In genomic region chr12:65556676-65557424, GRCh38 we compare ENCODE assay signal across 8 cellular contexts.
A peak's percentile ranks its signal among the peaks of the same experiment; 100 is the strongest.
DNase-seq lines count a peak whose midpoint lies in the region; ATAC-seq, FAIRE-seq and TF ChIP-seq lines count a peak whose summit lies in the region.

No MANE protein-coding gene starts in this region.

- H3K4me3 ChIP-seq in DOHH2 (ENCODE audit: low read length) (no peak overlapping the region), osteoblast (ENCODE audit: insufficient read depth, low read length) (peak overlapping the region; percentile 29), transverse colon (no peak overlapping the region)

- H3K4me2 ChIP-seq in DOHH2 (ENCODE audit: low read length) (no peak overlapping the region), osteoblast (ENCODE audit: insufficient read depth, low read length) (peak overlapping the region; percentile 41)

- 16 to 24% methylated on average over 3 to 22 of the region's 22 CpGs for WGBS in transverse colon (ENCODE audit: low coverage in 1 of 2), 2 donors

- peak overlapping the region; percentile 92 for H2AFZ ChIP-seq in osteoblast (ENCODE audit: low read length)

- no peaks in the 10 kb centered on the region for H3K79me2 ChIP-seq in DOHH2 (ENCODE audit: control insufficient read depth, low read length)
- no peaks in the 10 kb centered on the region for H3K79me2 ChIP-seq in osteoblast (ENCODE audit: insufficient read depth, low read length)

- no peak for TF ChIP-seq POLR2A in transverse colon (IDR thresholded peaks at IDR 0.05)

- H3K4me1 ChIP-seq in DOHH2 (ENCODE audit: control insufficient read depth, low read length) = no peaks in the 10 kb centered on the region
- peaks cover 38% of the 10 kb centered on the region for H3K4me1 ChIP-seq in osteoblast (ENCODE audit: insufficient read depth, low read length)
- peaks cover 0 to 3% (median 0%) of the 10 kb centered on the region in 4 donors for H3K4me1 ChIP-seq in transverse colon

- DNase-seq in RPMI8226 = peak; percentile 81
- peak; percentile 17 for DNase-seq in activated T-helper 9 cell treated with anti-CD3 and anti-CD28 coated beads, Interleukin-2, amount 50 U/mL, for 16 hours (ENCODE audit: low read depth)
- peak; percentile 33 to 68 for DNase-seq in frontal cortex (ENCODE audit: low spot score in 2 of 2)
- peak; percentile 90 for DNase-seq in osteoblast (ENCODE audit: insufficient read length, low spot score, missing footprints)
- peak; percentile 79 for DNase-seq in transverse colon

- TF ChIP-seq EP300 in Ishikawa (IDR thresholded peaks at IDR 0.05; ENCODE audit: borderline replicate concordance) (peak; percentile 39; the same call in 1 of the 2 replicates), transverse colon (IDR thresholded peaks at IDR 0.05; ENCODE audit: low read depth) (no peak)

- ATAC-seq in GM21526 (IDR thresholded peaks at IDR 0.05; ENCODE audit: low FRiP score, unreplicated experiment) = peak; percentile 95

- H4K20me1 ChIP-seq in DOHH2 (ENCODE audit: control insufficient read depth, insufficient read depth, low read depth, low read length) = no peaks in the 10 kb centered on the region
- H4K20me1 ChIP-seq in osteoblast (ENCODE audit: insufficient read depth, low read length) = no peaks in the 10 kb centered on the region

- H3K9me2 ChIP-seq in DOHH2 (replicated peaks; ENCODE audit: control insufficient read depth, low read length) = no peaks in the 10 kb centered on the region

- no peak overlapping the region for H3K27ac ChIP-seq in DOHH2 (ENCODE audit: low read depth, low read length)
- peak overlapping the region; percentile 93 for H3K27ac ChIP-seq in osteoblast (ENCODE audit: low read depth, low read length)
- no peak overlapping the region for H3K27ac ChIP-seq in transverse colon

- H3K9me3 ChIP-seq in DOHH2 (ENCODE audit: control insufficient read depth, insufficient read depth, low read length) = no peaks in the 10 kb centered on the region
- no peaks in the 10 kb centered on the region for H3K9me3 ChIP-seq in osteoblast (ENCODE audit: low read depth, low read length)
- H3K9me3 ChIP-seq in transverse colon = no peaks in the 10 kb centered on the region

- TF ChIP-seq CTCF in DOHH2 (IDR thresholded peaks at IDR 0.05; ENCODE audit: low read depth, low read length, poor library complexity, severe bottlenecking) (peak; percentile 89), osteoblast (IDR thresholded peaks at IDR 0.05; ENCODE audit: extremely low read depth, low read depth, low read length) (peak; percentile 95), transverse colon (IDR thresholded peaks at IDR 0.05) (peak; percentile 81 to 89 (median 84))

- FAIRE-seq in frontal cortex (lab: Jason Lieb, UNC) = no peak

- no peaks in the 10 kb centered on the region for H3K36me3 ChIP-seq in DOHH2 (ENCODE audit: control insufficient read depth, low read length)
- no peaks in the 10 kb centered on the region for H3K36me3 ChIP-seq in osteoblast (ENCODE audit: insufficient read depth, low read length)
- H3K36me3 ChIP-seq in transverse colon = no peaks in the 10 kb centered on the region

- no peaks in the 10 kb centered on the region for H3F3A ChIP-seq in DOHH2 (ENCODE audit: control insufficient read depth, insufficient read depth)

- H3K27me3 ChIP-seq in DOHH2 (ENCODE audit: control insufficient read depth, low read length) (peaks cover 2% of the 10 kb centered on the region; the same call in 1 of the 2 replicates), osteoblast (ENCODE audit: insufficient read depth, low read length) (no peaks in the 10 kb centered on the region), transverse colon (peaks cover 15% of the 10 kb centered on the region)

- in situ Hi-C loops in transverse colon (cut with MboI; ENCODE audit: low pct_ligation_motif_present in 1 of 4, low pct_unique_long_range_greater_than_20kb in 1 of 4, low sequenced_read_pairs in 3 of 4) = loop anchor here in 3 of 4 donors (25.0 kb wide), 2 partner anchors 430 to 530 kb away; no protein-coding TSS in a partner anchor

- intact Hi-C loops in transverse colon (cut with DNase I; ENCODE audit: low total_unique reads) = loop anchor here (5.0 kb wide), 1 partner anchor 530 kb away; no protein-coding TSS in a partner anchor

- TF ChIP-seq RAD21 in Ishikawa (IDR thresholded peaks at IDR 0.05; ENCODE audit: low read depth) = peak; percentile 100

TF ChIP-seq in Ishikawa, 13 proteins besides CTCF, POLR2A, EP300 and RAD21:
- TF ChIP-seq TEAD4 (IDR thresholded peaks at IDR 0.05) = peak; percentile 73
- TF ChIP-seq YY1 (IDR thresholded peaks at IDR 0.05; ENCODE audit: low read depth) = peak; percentile 84
- TF ChIP-seq CEBPB (IDR thresholded peaks at IDR 0.05) = no peak
- no peak for TF ChIP-seq TAF1 (IDR thresholded peaks at IDR 0.05; ENCODE audit: low read depth)
- no peak for TF ChIP-seq EGR1 (IDR thresholded peaks at IDR 0.05)
- TF ChIP-seq REST (IDR thresholded peaks at IDR 0.05; ENCODE audit: low read depth) = no peak
- peak; percentile 62; the same call in 1 of the 2 replicates for TF ChIP-seq TCF12 (IDR thresholded peaks at IDR 0.05; ENCODE audit: low read depth)
- TF ChIP-seq FOXM1 (IDR thresholded peaks at IDR 0.05; ENCODE audit: borderline replicate concordance, low read depth) = peak; percentile 48; the same call in 1 of the 2 replicates
- TF ChIP-seq MAX (IDR thresholded peaks at IDR 0.05) = peak; percentile 86
- no peak for TF ChIP-seq CREB1 (IDR thresholded peaks at IDR 0.05; ENCODE audit: low read depth)
- peak; percentile 35; the same call in 1 of the 2 replicates for TF ChIP-seq NFIC (IDR thresholded peaks at IDR 0.05)
- TF ChIP-seq USF1 (IDR thresholded peaks at IDR 0.05) = no peak
- TF ChIP-seq ZBTB7A (IDR thresholded peaks at IDR 0.05; ENCODE audit: low read depth) = no peak
TF ChIP-seq in Ishikawa: peak in this region for 6.

Comparison
In these comparisons a context has a peak if more than half of its experiments do, and no peak if none do; other contexts are left out.
1. DNase-seq: peak in every context shown above with its lines; median percentile 90 in osteoblast; 81 in RPMI8226; 79 in transverse colon; 50 in frontal cortex; 17 in activated T-helper 9 cell treated with anti-CD3 and anti-CD28 coated beads, Interleukin-2, amount 50 U/mL, for 16 hours.